In the genomic region with DNA sequence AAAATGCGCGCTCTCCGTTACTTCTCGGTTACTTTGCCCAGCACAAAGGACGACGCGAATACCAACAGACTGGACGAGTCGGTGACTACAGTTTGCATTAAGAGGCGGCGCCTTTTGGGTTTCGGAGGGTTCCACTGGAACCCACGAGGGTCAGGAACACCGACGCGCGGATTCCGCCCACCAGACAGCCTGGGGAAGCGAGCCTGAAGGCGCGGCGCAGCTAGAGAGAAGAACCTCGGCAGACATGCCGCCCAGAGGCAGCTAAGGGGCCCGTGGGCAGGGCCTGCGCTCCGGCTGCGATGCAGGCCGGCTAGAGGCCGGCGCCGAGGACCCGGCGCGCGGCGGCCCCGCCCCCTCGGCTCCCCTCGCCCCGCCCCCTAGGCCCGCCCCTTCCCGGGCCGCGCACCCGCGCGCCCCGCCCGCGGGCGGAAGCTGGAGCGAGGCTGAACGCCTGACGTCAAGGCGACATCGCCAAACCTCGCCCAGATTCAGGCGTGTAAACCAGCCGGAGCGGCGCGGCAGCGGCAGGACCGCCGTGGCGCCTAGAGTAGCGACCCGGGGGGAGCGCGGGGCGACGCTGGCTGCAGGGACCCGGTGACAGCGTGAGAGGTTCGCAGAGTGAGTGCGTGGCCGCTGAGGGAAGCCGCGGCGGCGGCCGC, we compare ENCODE assay signal across 1 cellular context.
TF ChIP-seq lines count a peak whose summit lies in the region.

Gene RAP1B (plus strand): TSS at position 465 of the 659 bp plus-strand sequence. CDS start 37,826 bp downstream, outside the sequence.

TF ChIP-seq in K562, 482 proteins besides CTCF, POLR2A, EP300 and RAD21 (continued from another document and continues in another):
- TF ChIP-seq ZBTB40 (IDR thresholded peaks at IDR 0.05) (no peak), ZBTB40 (CRISPR knock-in tag; IDR thresholded peaks at IDR 0.05) (no peak), CLOCK (CRISPR knock-in tag; IDR thresholded peaks at IDR 0.05; ENCODE audit: borderline replicate concordance) (no peak), ZNF644 (tag; IDR thresholded peaks at IDR 0.05; ENCODE audit: low read depth) (no peak), MEF2D (tag; conservative IDR thresholded peaks at IDR 0.05; ENCODE audit: low read depth) (no peak), BACH1 (tag; IDR thresholded peaks at IDR 0.05) (no peak), SMAD4 (CRISPR knock-in tag; conservative IDR thresholded peaks at IDR 0.05) (peak; percentile 74; the same call in 1 of the 2 replicates), GTF2A2 (tag; IDR thresholded peaks at IDR 0.05) (no peak), HDAC6 (IDR thresholded peaks at IDR 0.05; ENCODE audit: low read depth, low read length) (no peak), TAF7 (tag; IDR thresholded peaks at IDR 0.05) (0 out of 2 replicates have a peak, but pooled peaks have one; percentile 34), SMARCB1 (IDR thresholded peaks at IDR 0.05; ENCODE audit: insufficient read length, low read depth) (no peak), FOXA1 (IDR thresholded peaks at IDR 0.05; ENCODE audit: borderline replicate concordance) (no peak), ZNF324 (CRISPR knock-in tag; IDR thresholded peaks at IDR 0.05) (no peak), SNIP1 (IDR thresholded peaks at IDR 0.05; ENCODE audit: low read depth) (no peak), CAMTA2 (CRISPR knock-in tag; conservative IDR thresholded peaks at IDR 0.05) (no peak), ZNF445 (CRISPR knock-in tag; IDR thresholded peaks at IDR 0.05; ENCODE audit: low read depth) (no peak), KDM4B (IDR thresholded peaks at IDR 0.05; ENCODE audit: borderline replicate concordance in 2 of 2, low read depth in 1 of 2) (0 out of 4 replicates have a peak, but pooled peaks of 1 of the 2 experiments have one; percentile 66), TBP (optimal IDR thresholded peaks at IDR 0.05; ENCODE audit: low read depth, low read length) (peak; percentile 68), GATA2 (CRISPR knock-in tag; IDR thresholded peaks at IDR 0.05) (no peak), HNRNPUL1 (IDR thresholded peaks at IDR 0.05; ENCODE audit: low read length) (no peak), RHOXF2B (CRISPR knock-in tag; conservative IDR thresholded peaks at IDR 0.05) (no peak), CHCHD3 (CRISPR knock-in tag; IDR thresholded peaks at IDR 0.05) (no peak), ZNF507 (tag; conservative IDR thresholded peaks at IDR 0.05) (no peak), ZNF668 (CRISPR knock-in tag; IDR thresholded peaks at IDR 0.05) (no peak), JUN (IDR thresholded peaks at IDR 0.05; ENCODE audit: borderline replicate concordance, low read depth, low read length) (no peak; the same call in 1 of the 2 replicates), JUN (CRISPR knock-in tag; IDR thresholded peaks at IDR 0.05; ENCODE audit: borderline replicate concordance) (no peak), FOXK2 (conservative IDR thresholded peaks at IDR 0.05 in 1 of 2, IDR thresholded peaks at IDR 0.05 in 1 of 2; ENCODE audit: low read depth in 2 of 2) (no peak), KAT2B (IDR thresholded peaks at IDR 0.05; ENCODE audit: low read depth, low read length) (no peak)
- TF ChIP-seq, protein P1, sequence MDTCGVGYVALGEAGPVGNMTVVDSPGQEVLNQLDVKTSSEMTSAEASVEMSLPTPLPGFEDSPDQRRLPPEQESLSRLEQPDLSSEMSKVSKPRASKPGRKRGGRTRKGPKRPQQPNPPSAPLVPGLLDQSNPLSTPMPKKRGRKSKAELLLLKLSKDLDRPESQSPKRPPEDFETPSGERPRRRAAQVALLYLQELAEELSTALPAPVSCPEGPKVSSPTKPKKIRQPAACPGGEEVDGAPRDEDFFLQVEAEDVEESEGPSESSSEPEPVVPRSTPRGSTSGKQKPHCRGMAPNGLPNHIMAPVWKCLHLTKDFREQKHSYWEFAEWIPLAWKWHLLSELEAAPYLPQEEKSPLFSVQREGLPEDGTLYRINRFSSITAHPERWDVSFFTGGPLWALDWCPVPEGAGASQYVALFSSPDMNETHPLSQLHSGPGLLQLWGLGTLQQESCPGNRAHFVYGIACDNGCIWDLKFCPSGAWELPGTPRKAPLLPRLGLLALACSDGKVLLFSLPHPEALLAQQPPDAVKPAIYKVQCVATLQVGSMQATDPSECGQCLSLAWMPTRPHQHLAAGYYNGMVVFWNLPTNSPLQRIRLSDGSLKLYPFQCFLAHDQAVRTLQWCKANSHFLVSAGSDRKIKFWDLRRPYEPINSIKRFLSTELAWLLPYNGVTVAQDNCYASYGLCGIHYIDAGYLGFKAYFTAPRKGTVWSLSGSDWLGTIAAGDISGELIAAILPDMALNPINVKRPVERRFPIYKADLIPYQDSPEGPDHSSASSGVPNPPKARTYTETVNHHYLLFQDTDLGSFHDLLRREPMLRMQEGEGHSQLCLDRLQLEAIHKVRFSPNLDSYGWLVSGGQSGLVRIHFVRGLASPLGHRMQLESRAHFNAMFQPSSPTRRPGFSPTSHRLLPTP (IDR thresholded peaks at IDR 0.05; ENCODE audit: borderline replicate concordance, extremely low read depth, insufficient read length): no peak
- TF ChIP-seq, protein P2, sequence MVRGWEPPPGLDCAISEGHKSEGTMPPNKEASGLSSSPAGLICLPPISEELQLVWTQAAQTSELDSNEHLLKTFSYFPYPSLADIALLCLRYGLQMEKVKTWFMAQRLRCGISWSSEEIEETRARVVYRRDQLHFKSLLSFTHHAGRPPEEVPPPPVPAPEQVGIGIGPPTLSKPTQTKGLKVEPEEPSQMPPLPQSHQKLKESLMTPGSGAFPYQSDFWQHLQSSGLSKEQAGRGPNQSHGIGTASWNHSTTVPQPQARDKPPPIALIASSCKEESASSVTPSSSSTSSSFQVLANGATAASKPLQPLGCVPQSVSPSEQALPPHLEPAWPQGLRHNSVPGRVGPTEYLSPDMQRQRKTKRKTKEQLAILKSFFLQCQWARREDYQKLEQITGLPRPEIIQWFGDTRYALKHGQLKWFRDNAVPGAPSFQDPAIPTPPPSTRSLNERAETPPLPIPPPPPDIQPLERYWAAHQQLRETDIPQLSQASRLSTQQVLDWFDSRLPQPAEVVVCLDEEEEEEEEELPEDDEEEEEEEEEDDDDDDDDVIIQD (CRISPR knock-in tag; IDR thresholded peaks at IDR 0.05): no peak
- TF ChIP-seq, protein P3, sequence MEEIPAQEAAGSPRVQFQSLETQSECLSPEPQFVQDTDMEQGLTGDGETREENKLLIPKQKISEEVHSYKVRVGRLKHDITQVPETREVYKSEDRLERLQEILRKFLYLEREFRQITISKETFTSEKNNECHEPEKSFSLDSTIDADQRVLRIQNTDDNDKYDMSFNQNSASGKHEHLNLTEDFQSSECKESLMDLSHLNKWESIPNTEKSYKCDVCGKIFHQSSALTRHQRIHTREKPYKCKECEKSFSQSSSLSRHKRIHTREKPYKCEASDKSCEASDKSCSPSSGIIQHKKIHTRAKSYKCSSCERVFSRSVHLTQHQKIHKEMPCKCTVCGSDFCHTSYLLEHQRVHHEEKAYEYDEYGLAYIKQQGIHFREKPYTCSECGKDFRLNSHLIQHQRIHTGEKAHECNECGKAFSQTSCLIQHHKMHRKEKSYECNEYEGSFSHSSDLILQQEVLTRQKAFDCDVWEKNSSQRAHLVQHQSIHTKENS (CRISPR knock-in tag; IDR thresholded peaks at IDR 0.05): no peak
- TF ChIP-seq, protein P4, sequence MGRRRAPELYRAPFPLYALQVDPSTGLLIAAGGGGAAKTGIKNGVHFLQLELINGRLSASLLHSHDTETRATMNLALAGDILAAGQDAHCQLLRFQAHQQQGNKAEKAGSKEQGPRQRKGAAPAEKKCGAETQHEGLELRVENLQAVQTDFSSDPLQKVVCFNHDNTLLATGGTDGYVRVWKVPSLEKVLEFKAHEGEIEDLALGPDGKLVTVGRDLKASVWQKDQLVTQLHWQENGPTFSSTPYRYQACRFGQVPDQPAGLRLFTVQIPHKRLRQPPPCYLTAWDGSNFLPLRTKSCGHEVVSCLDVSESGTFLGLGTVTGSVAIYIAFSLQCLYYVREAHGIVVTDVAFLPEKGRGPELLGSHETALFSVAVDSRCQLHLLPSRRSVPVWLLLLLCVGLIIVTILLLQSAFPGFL (CRISPR knock-in tag; IDR thresholded peaks at IDR 0.05): no peak
